16 cellular contexts compared by ENCODE assay signal in genomic region chr6:72636215-72636614, GRCh38. TPM values are rescaled to one million over a fixed set of nuclear protein-coding genes. Genes with fewer than 3 reads are reported as not detected.
DNase-seq lines count a peak whose midpoint lies in the region; ATAC-seq and TF ChIP-seq lines count a peak whose summit lies in the region.
"Had no signal": no experiment of that assay in that cellular context is flagged by ENCODE, and none has a peak within 500 bp of the region (broad histone marks: within the 10 kb centered on the region; RNA-seq: fewer than 3 reads in every experiment).

No MANE protein-coding gene starts in this region.

- no peak for TF ChIP-seq CTCF in osteocyte (IDR thresholded peaks at IDR 0.05)

- CTCF ChIA-PET in activated CD4-positive, alpha-beta memory T cell treated with anti-CD3 and anti-CD28 coated beads for 36 hours (lab: Charles Lee), result interaction anchor here (1.1 kb wide), 1 partner anchor 20 kb away, joined by 3 read pairs; no protein-coding TSS in a partner anchor

- intact Hi-C loops in activated CD4-positive, alpha-beta memory T cell treated with anti-CD3 and anti-CD28 coated beads for 36 hours (cut with micrococcal nuclease), result no loop called here

- no peak for TF ChIP-seq POLR2A in GM18505 (IDR thresholded peaks at IDR 0.05; ENCODE audit: borderline replicate concordance, extremely low read depth, insufficient read depth, insufficient read length)

- no peak overlapping the region for H3K4me3 Mint-ChIP-seq in activated CD4-positive, alpha-beta memory T cell treated with anti-CD3 and anti-CD28 coated beads for 36 hours
- H3K4me3 Mint-ChIP-seq in osteocyte (ENCODE audit: unreplicated experiment), result no peak overlapping the region
- H3K4me3 Mint-ChIP-seq: endodermal cell, neural progenitor cell had no signal

- H3K4me1 Mint-ChIP-seq in activated CD4-positive, alpha-beta memory T cell treated with anti-CD3 and anti-CD28 coated beads for 36 hours (ENCODE audit: low read depth), result no peaks in the 10 kb centered on the region
- peaks cover 16% of the 10 kb centered on the region for H3K4me1 Mint-ChIP-seq in osteocyte (ENCODE audit: unreplicated experiment)

- peaks cover 2% of the 10 kb centered on the region for H3K36me3 Mint-ChIP-seq in activated CD4-positive, alpha-beta memory T cell treated with anti-CD3 and anti-CD28 coated beads for 36 hours
- no peaks in the 10 kb centered on the region for H3K36me3 Mint-ChIP-seq in osteocyte (ENCODE audit: unreplicated experiment)
- H3K36me3 Mint-ChIP-seq: neural progenitor cell had no signal

- H3K9me3 Mint-ChIP-seq in activated CD4-positive, alpha-beta memory T cell treated with anti-CD3 and anti-CD28 coated beads for 36 hours, result no peaks in the 10 kb centered on the region
- no peaks in the 10 kb centered on the region for H3K9me3 Mint-ChIP-seq in osteocyte (ENCODE audit: unreplicated experiment)
- H3K9me3 Mint-ChIP-seq: neural progenitor cell had no signal

- peak; percentile 84 for ATAC-seq in GM18505 (IDR thresholded peaks at IDR 0.05; ENCODE audit: unreplicated experiment)
- peak; percentile 94 for ATAC-seq in GM19463 (IDR thresholded peaks at IDR 0.05; ENCODE audit: unreplicated experiment)
- ATAC-seq in HG02840 (IDR thresholded peaks at IDR 0.05; ENCODE audit: low FRiP score, unreplicated experiment), result peak; percentile 92
- ATAC-seq in HG03439 (IDR thresholded peaks at IDR 0.05; ENCODE audit: unreplicated experiment), result peak; percentile 92
- ATAC-seq: left lobe of liver had no signal

- POLR2A ChIA-PET in activated CD4-positive, alpha-beta memory T cell treated with anti-CD3 and anti-CD28 coated beads for 36 hours (lab: Charles Lee), result interaction anchor here (1.0 kb wide), 1 partner anchor 13 kb away, joined by 3 read pairs; no protein-coding TSS in a partner anchor

- no peak overlapping the region for H3K27ac Mint-ChIP-seq in activated CD4-positive, alpha-beta memory T cell treated with anti-CD3 and anti-CD28 coated beads for 36 hours
- no peak overlapping the region for H3K27ac Mint-ChIP-seq in osteocyte (ENCODE audit: unreplicated experiment)
- H3K27ac Mint-ChIP-seq: endodermal cell, neural progenitor cell had no signal

- no peaks in the 10 kb centered on the region for H3K27me3 Mint-ChIP-seq in activated CD4-positive, alpha-beta memory T cell treated with anti-CD3 and anti-CD28 coated beads for 36 hours
- H3K27me3 Mint-ChIP-seq in osteocyte (ENCODE audit: unreplicated experiment), result no peaks in the 10 kb centered on the region

- no peak for DNase-seq in OCI-M1 (lab: John Stamatoyannopoulos, UW)
- DNase-seq in activated CD4-positive, alpha-beta memory T cell treated with anti-CD3 and anti-CD28 coated beads for 36 hours, result no peak
- DNase-seq in GM19238 (ENCODE audit: insufficient read length, low spot score), result no peak
- no peak for DNase-seq in osteocyte (ENCODE audit: extremely low spot score, unreplicated experiment)
- DNase-seq: activated CD4-positive, CD25-positive, alpha-beta regulatory T cell; activated T-cell treated with anti-CD3 and anti-CD28 coated beads, Interleukin-2, amount 50 U/mL, for 48 hours; endodermal cell; NCI-H1417 treated with DMSO at 0.1 percent for 48 hours; NCI-H69; upper lobe of left lung had no signal

RNA-seq across cellular contexts. Expression of gene KCNQ5, which starts 14.4 kb away (rescaled TPM):
- 1 to 10 TPM; 4.5 to 5.2 TPM for total RNA-seq in activated CD4-positive, alpha-beta memory T cell treated with anti-CD3 and anti-CD28 coated beads for 36 hours
- total RNA-seq in osteocyte, result 5.5 and 7.2 TPM in 2 replicates
- total RNA-seq: left lobe of liver had no signal
